ENCODE assay signal across 19 cellular contexts in the genomic region with DNA sequence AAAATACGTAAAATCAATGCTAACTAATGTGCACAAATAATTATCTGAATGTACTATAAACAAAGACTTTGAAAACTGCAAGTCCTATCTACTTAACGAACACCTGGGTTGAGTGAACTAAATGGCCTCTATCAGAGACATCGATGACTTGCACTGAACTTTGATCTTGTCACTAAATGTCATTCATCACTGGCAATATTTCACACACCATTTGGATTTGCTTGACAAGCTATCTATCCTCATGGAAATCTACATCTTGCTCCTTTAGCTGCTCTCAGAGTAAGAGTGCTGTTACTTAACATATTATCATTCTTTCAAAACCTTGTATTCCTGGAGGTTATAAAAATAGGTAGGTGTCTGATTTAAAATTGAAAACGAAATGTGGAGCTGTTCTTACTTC.
DNase-seq lines count a peak whose midpoint lies in the region; ATAC-seq, FAIRE-seq and TF ChIP-seq lines count a peak whose summit lies in the region.
"Had no signal": no experiment of that assay in that cellular context is flagged by ENCODE, and none has a peak within 500 bp of the region (broad histone marks: within the 10 kb centered on the region; RNA-seq: fewer than 3 reads in every experiment).

No MANE protein-coding gene starts in this region.

- H3K27me3 ChIP-seq in KMS-11 (ENCODE audit: insufficient read depth, low read depth) (no peaks in the 10 kb centered on the region), OCI-LY3 (ENCODE audit: low read depth, low read length) (no peaks in the 10 kb centered on the region), small intestine (ENCODE audit: control insufficient read depth in 2 of 2, insufficient read depth in 2 of 2, low read length in 2 of 2) (no peaks in the 10 kb centered on the region)

- no peak for TF ChIP-seq CTCF in KMS-11 (conservative IDR thresholded peaks at IDR 0.05; ENCODE audit: low read depth, low read length)
- no peak for TF ChIP-seq CTCF in OCI-LY3 (IDR thresholded peaks at IDR 0.05; ENCODE audit: low read depth, low read length)
- no peak for TF ChIP-seq CTCF in progenitor cell of endocrine pancreas (IDR thresholded peaks at IDR 0.05; ENCODE audit: unreplicated experiment)

- H3K9me3 Mint-ChIP-seq in progenitor cell of endocrine pancreas (ENCODE audit: low read depth), result no peaks in the 10 kb centered on the region

- H2AFZ ChIP-seq in KMS-11 (ENCODE audit: low read depth) (no peak overlapping the region), OCI-LY3 (ENCODE audit: low read depth, low read length) (peak overlapping the region; percentile 41; the same call in 1 of the 2 replicates)
- H2AFZ ChIP-seq: GM23248 had no signal

- H3K4me3 Mint-ChIP-seq in progenitor cell of endocrine pancreas (ENCODE audit: low read depth), result no peak overlapping the region
- H3K4me3 Mint-ChIP-seq: CD4-positive, alpha-beta memory T cell had no signal

- H3K27ac ChIP-seq in KMS-11, result no peak overlapping the region
- no peak overlapping the region for H3K27ac ChIP-seq in OCI-LY3 (ENCODE audit: low read length)
- no peak overlapping the region for H3K27ac ChIP-seq in small intestine (ENCODE audit: low read depth in 1 of 2, low read length in 1 of 2)
- H3K27ac ChIP-seq: GM23248 had no signal

- DNase-seq in small intestine (peak; percentile 15), progenitor cell of endocrine pancreas (ENCODE audit: low spot score, unreplicated experiment) (no peak)
- DNase-seq: C1 segment of cervical spinal cord; Calu3; CD4-positive, alpha-beta memory T cell; COR-L47; DMS53; DMS79 treated with DMSO at 0.1 percent for 48 hours; GF-D8; GM23248; H7; HCEC 1CT had no signal

- H3K36me3 Mint-ChIP-seq in progenitor cell of endocrine pancreas (ENCODE audit: insufficient read depth), result no peaks in the 10 kb centered on the region
- H3K36me3 Mint-ChIP-seq: CD4-positive, alpha-beta memory T cell had no signal

- no peaks in the 10 kb centered on the region for H3K27me3 Mint-ChIP-seq in progenitor cell of endocrine pancreas
- H3K27me3 Mint-ChIP-seq: CD4-positive, alpha-beta memory T cell had no signal

- H3K4me1 ChIP-seq in KMS-11 (ENCODE audit: low read depth, poor library complexity, severe bottlenecking), result peaks cover 18% of the 10 kb centered on the region
- H3K4me1 ChIP-seq in OCI-LY3 (ENCODE audit: low read length), result peaks cover under 1% of the 10 kb centered on the region; the same call in 1 of the 2 replicates
- H3K4me1 ChIP-seq in small intestine (ENCODE audit: control insufficient read depth in 2 of 2, insufficient read depth in 1 of 2, low read depth in 1 of 2, low read length in 1 of 2), result no peaks in the 10 kb centered on the region

- H3K4me1 Mint-ChIP-seq in progenitor cell of endocrine pancreas (ENCODE audit: low read depth), result peaks cover 7% of the 10 kb centered on the region

- H4K20me1 ChIP-seq in KMS-11 (ENCODE audit: insufficient read depth), result no peaks in the 10 kb centered on the region
- no peaks in the 10 kb centered on the region for H4K20me1 ChIP-seq in OCI-LY3 (ENCODE audit: insufficient read depth, low read length)

- FAIRE-seq in small intestine (lab: Jason Lieb, UNC), result no peak
- FAIRE-seq: GM12891, GM18507, H1 had no signal

- H3K9ac ChIP-seq in KMS-11, result no peak overlapping the region
- H3K9ac ChIP-seq in OCI-LY3 (ENCODE audit: low read length), result no peak overlapping the region
- H3K9ac ChIP-seq: GM23248 had no signal

- ATAC-seq in GM21619 (IDR thresholded peaks at IDR 0.05; ENCODE audit: unreplicated experiment) (no peak), GM21576 (IDR thresholded peaks at IDR 0.05; ENCODE audit: unreplicated experiment) (no peak)

- H3K27ac Mint-ChIP-seq in progenitor cell of endocrine pancreas, result no peak overlapping the region
- H3K27ac Mint-ChIP-seq: CD4-positive, alpha-beta memory T cell had no signal

- H3K4me3 ChIP-seq in KMS-11 (IDR thresholded peaks at IDR 0.05; ENCODE audit: insufficient read depth, low read depth, low read length) (no peak overlapping the region), OCI-LY3 (ENCODE audit: low read length) (no peak overlapping the region), small intestine (ENCODE audit: low read depth in 1 of 2, low read length in 2 of 2) (no peak overlapping the region)
- H3K4me3 ChIP-seq: GM23248 had no signal

- H3K4me2 ChIP-seq in KMS-11 (peak overlapping the region; percentile 14; the same call in 1 of the 2 replicates), OCI-LY3 (ENCODE audit: low read length) (no peak overlapping the region)

- 17 to 45% (median 29%) methylated on average over 4 of the region's 4 CpGs for WGBS in small intestine, 3 donors

- no peaks in the 10 kb centered on the region for H3K79me2 ChIP-seq in KMS-11 (ENCODE audit: insufficient read depth, low read depth)
- no peaks in the 10 kb centered on the region for H3K79me2 ChIP-seq in OCI-LY3 (ENCODE audit: low read length)

- H3K9me3 ChIP-seq in OCI-LY3 (ENCODE audit: insufficient read depth, low read length), result no peaks in the 10 kb centered on the region
- no peaks in the 10 kb centered on the region for H3K9me3 ChIP-seq in small intestine (ENCODE audit: control insufficient read depth, low read depth)

- H3K36me3 ChIP-seq in KMS-11 (ENCODE audit: insufficient read depth) (no peaks in the 10 kb centered on the region), OCI-LY3 (replicated peaks; ENCODE audit: low read depth, low read length) (no peaks in the 10 kb centered on the region), small intestine (ENCODE audit: control insufficient read depth in 2 of 2, insufficient read depth in 2 of 2, low read length in 2 of 2) (no peaks in the 10 kb centered on the region)
